Comparison of ENCODE assay signal across 1 cellular context in genomic region chr2:238060096-238060541, GRCh38.
TF ChIP-seq lines count a peak whose summit lies in the region.

No MANE protein-coding gene starts in this region.

TF ChIP-seq in HCT116, 20 proteins besides CTCF, POLR2A, EP300 and RAD21 (continued from another document):
- no peak for TF ChIP-seq REST (IDR thresholded peaks at IDR 0.05; ENCODE audit: low read depth)
